Comparison of ENCODE assay signal across 12 cellular contexts in genomic region chr5:169265888-169266287, GRCh38.
DNase-seq lines count a peak whose midpoint lies in the region; ATAC-seq, FAIRE-seq and TF ChIP-seq lines count a peak whose summit lies in the region.
"Had no signal": no experiment of that assay in that cellular context is flagged by ENCODE, and none has a peak within 500 bp of the region (broad histone marks: within the 10 kb centered on the region; RNA-seq: fewer than 3 reads in every experiment).

No MANE protein-coding gene starts in this region.

- no peak for ATAC-seq in HG02763 (IDR thresholded peaks at IDR 0.05; ENCODE audit: unreplicated experiment)
- ATAC-seq in GM19452 (IDR thresholded peaks at IDR 0.05; ENCODE audit: unreplicated experiment): no peak
- no peak for ATAC-seq in HG03342 (IDR thresholded peaks at IDR 0.05; ENCODE audit: unreplicated experiment)

- FAIRE-seq in H54 (lab: Jason Lieb, UNC): no peak
- FAIRE-seq: GM18507 had no signal

- TF ChIP-seq CTCF in AG10803 (conservative IDR thresholded peaks at IDR 0.05; ENCODE audit: low read length): peak; percentile 41

- DNase-seq in AG10803 (ENCODE audit: low read depth) (no peak), H54 (ENCODE audit: insufficient read length, low spot score) (peak; percentile 27), RKO (ENCODE audit: low spot score) (peak; percentile 32), glomerular visceral epithelial cell (ENCODE audit: extremely low spot score) (peak; percentile 8), NCI-H187 treated with DMSO at 0.1 percent for 48 hours (lab: John Stamatoyannopoulos, UW) (no peak)
- DNase-seq: effector CD8-positive, alpha-beta T cell; NCI-H526 had no signal

- no peak overlapping the region for H3K4me3 ChIP-seq in AG10803 (ENCODE audit: low read length)
- H3K4me3 ChIP-seq: BLaER1 treated with 17β-estradiol and CSF1 and Interleukin-3, amounts not matched to agents 10 nM and 100 nM had no signal

- TF ChIP-seq POLR2A in H54 (IDR thresholded peaks at IDR 0.05; ENCODE audit: low read depth, low read length): no peak

Comparison
In these comparisons a context has a peak if more than half of its experiments do, and no peak if none do; other contexts are left out.
1. DNase-seq: peak in H54 (single experiment), RKO (single experiment) and glomerular visceral epithelial cell (single experiment); none in AG10803 (single experiment) and NCI-H187 treated with DMSO at 0.1 percent for 48 hours (single experiment).